Comparison of ENCODE assay signal across 2 cellular contexts in the genomic region with DNA sequence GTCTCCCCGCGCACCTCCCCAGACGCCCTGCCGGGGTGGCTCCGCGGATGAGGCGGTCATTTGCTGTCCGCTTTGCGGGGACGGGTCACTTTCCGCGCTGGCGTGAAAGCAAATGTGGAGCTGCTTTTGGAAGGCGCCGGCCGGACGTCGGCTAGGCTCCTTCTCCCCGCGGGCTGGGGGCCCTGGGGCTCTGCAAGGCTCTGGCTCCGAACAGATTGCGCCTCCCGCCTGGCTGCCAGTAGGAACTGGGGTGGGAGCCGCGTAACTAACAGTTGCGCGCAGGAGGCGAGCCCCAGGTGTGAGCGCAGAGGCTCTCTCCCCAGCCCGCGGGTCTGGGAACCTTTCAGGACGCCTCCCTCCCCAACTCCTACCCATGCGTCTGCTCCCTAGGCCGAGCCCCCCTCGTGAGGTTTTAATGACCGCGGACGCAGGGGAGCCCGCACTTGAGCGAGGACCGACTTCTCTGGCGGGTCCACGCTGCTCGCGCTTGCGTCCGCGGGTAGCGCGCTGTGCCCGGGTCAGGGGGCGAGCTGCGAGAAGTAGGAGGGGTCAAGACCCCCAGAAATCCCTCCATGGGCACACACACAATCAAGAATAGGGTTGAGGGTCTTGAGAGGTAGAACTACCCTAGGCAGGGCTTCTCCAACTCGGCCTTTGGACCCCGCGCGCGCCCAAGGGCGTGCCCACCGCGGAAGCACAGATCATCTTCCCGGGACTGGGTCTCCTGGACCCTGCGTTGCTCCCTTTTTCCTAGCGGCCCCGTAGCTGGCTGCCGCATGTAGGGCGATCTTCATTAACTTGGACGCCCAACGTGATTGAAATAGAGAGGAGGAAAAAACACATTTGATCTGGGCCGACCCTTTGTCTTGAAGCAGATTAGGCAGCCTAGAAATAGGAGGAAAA.
TF ChIP-seq lines count a peak whose summit lies in the region.

No MANE protein-coding gene starts in this region.

TF ChIP-seq in HEK293, 187 proteins besides CTCF, POLR2A, EP300 and RAD21:
- TF ChIP-seq ZFP3 (tag by site-specific recombination; IDR thresholded peaks at IDR 0.05; ENCODE audit: low read depth) (peak; percentile 67), ZNF776 (tag by site-specific recombination; IDR thresholded peaks at IDR 0.05; ENCODE audit: borderline replicate concordance) (no peak)

TF ChIP-seq in H1, 55 proteins besides CTCF, POLR2A, EP300 and RAD21:
- TF ChIP-seq CTBP2 (IDR thresholded peaks at IDR 0.05; ENCODE audit: borderline replicate concordance, insufficient read depth, insufficient read length, low read length) (peak; percentile 40), EZH2 (IDR thresholded peaks at IDR 0.05; ENCODE audit: low read depth, low read length, severe bottlenecking) (peak; percentile 93), SP2 (IDR thresholded peaks at IDR 0.05; ENCODE audit: low read length) (no peak), HDAC2 (IDR thresholded peaks at IDR 0.05; ENCODE audit: borderline replicate concordance in 1 of 2, low read depth in 2 of 2, low read length in 2 of 2) (no peak), POLR2AphosphoS5 (IDR thresholded peaks at IDR 0.05; ENCODE audit: low read depth, low read length) (no peak), JUND (IDR thresholded peaks at IDR 0.05; ENCODE audit: low read length) (no peak), BCL11A (IDR thresholded peaks at IDR 0.05; ENCODE audit: low read depth in 2 of 2, low read length in 2 of 2) (no peak), TAF7 (optimal IDR thresholded peaks at IDR 0.05; ENCODE audit: borderline replicate concordance, low read depth, low read length) (no peak), PHF8 (conservative IDR thresholded peaks at IDR 0.05; ENCODE audit: low read depth, low read length) (no peak), GABPA (IDR thresholded peaks at IDR 0.05; ENCODE audit: borderline replicate concordance, insufficient read depth, low read length) (no peak), RFX5 (IDR thresholded peaks at IDR 0.05; ENCODE audit: borderline replicate concordance, low read depth, low read length) (no peak), CHD7 (IDR thresholded peaks at IDR 0.05; ENCODE audit: insufficient replicate concordance, low read length) (no peak), CBX8 (IDR thresholded peaks at IDR 0.05; ENCODE audit: borderline replicate concordance, low read depth, low read length) (peak; percentile 53; the same call in 1 of the 2 replicates), RNF2 (IDR thresholded peaks at IDR 0.05; ENCODE audit: borderline replicate concordance, low read depth, low read length, missing control alignments, poor library complexity, severe bottlenecking) (peak; percentile 30), RXRA (IDR thresholded peaks at IDR 0.05; ENCODE audit: insufficient read depth, low read depth, low read length) (no peak), TAF1 (IDR thresholded peaks at IDR 0.05; ENCODE audit: low read depth, low read length) (no peak), MAFK (IDR thresholded peaks at IDR 0.05; ENCODE audit: low read depth, low read length) (no peak), SIX5 (IDR thresholded peaks at IDR 0.05; ENCODE audit: low read depth, low read length) (no peak), RBBP5 (IDR thresholded peaks at IDR 0.05; ENCODE audit: borderline replicate concordance, low read depth, low read length) (0 out of 2 replicates have a peak, but pooled peaks have one; percentile 40), SIRT6 (IDR thresholded peaks at IDR 0.05; ENCODE audit: low read length) (no peak), ASH2L (IDR thresholded peaks at IDR 0.05; ENCODE audit: low read length) (peak; percentile 76), CBX5 (IDR thresholded peaks at IDR 0.05; ENCODE audit: low read depth, low read length) (no peak), SAP30 (IDR thresholded peaks at IDR 0.05; ENCODE audit: insufficient read depth, insufficient replicate concordance, low read length) (no peak), SRF (IDR thresholded peaks at IDR 0.05; ENCODE audit: low read depth, low read length) (no peak), SIN3A (conservative IDR thresholded peaks at IDR 0.05 in 1 of 2, IDR thresholded peaks at IDR 0.05 in 1 of 2; ENCODE audit: low read depth in 1 of 2, low read length in 2 of 2) (no peak), FOSL1 (IDR thresholded peaks at IDR 0.05; ENCODE audit: insufficient read depth, low read depth, low read length) (no peak), GTF2F1 (IDR thresholded peaks at IDR 0.05; ENCODE audit: borderline replicate concordance, low read depth, low read length) (no peak), SUZ12 (IDR thresholded peaks at IDR 0.05; ENCODE audit: low read length) (peak; percentile 95), KDM4A (IDR thresholded peaks at IDR 0.05; ENCODE audit: low read depth, low read length, severe bottlenecking) (peak; percentile 50), CEBPB (IDR thresholded peaks at IDR 0.05; ENCODE audit: low read depth, low read length) (no peak), SP4 (IDR thresholded peaks at IDR 0.05; ENCODE audit: low read length) (no peak)
- TF ChIP-seq, protein P1, sequence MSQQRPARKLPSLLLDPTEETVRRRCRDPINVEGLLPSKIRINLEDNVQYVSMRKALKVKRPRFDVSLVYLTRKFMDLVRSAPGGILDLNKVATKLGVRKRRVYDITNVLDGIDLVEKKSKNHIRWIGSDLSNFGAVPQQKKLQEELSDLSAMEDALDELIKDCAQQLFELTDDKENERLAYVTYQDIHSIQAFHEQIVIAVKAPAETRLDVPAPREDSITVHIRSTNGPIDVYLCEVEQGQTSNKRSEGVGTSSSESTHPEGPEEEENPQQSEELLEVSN (IDR thresholded peaks at IDR 0.05): no peak; the same call in 1 of the 2 replicates
- TF ChIP-seq, protein P2, sequence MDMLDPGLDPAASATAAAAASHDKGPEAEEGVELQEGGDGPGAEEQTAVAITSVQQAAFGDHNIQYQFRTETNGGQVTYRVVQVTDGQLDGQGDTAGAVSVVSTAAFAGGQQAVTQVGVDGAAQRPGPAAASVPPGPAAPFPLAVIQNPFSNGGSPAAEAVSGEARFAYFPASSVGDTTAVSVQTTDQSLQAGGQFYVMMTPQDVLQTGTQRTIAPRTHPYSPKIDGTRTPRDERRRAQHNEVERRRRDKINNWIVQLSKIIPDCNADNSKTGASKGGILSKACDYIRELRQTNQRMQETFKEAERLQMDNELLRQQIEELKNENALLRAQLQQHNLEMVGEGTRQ (IDR thresholded peaks at IDR 0.05; ENCODE audit: low read length): no peak
- TF ChIP-seq, protein P3, sequence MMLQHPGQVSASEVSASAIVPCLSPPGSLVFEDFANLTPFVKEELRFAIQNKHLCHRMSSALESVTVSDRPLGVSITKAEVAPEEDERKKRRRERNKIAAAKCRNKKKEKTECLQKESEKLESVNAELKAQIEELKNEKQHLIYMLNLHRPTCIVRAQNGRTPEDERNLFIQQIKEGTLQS (IDR thresholded peaks at IDR 0.05; ENCODE audit: insufficient read depth, low read depth, low read length): no peak
- TF ChIP-seq, protein P4, sequence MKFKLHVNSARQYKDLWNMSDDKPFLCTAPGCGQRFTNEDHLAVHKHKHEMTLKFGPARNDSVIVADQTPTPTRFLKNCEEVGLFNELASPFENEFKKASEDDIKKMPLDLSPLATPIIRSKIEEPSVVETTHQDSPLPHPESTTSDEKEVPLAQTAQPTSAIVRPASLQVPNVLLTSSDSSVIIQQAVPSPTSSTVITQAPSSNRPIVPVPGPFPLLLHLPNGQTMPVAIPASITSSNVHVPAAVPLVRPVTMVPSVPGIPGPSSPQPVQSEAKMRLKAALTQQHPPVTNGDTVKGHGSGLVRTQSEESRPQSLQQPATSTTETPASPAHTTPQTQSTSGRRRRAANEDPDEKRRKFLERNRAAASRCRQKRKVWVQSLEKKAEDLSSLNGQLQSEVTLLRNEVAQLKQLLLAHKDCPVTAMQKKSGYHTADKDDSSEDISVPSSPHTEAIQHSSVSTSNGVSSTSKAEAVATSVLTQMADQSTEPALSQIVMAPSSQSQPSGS (IDR thresholded peaks at IDR 0.05; ENCODE audit: low read length): no peak
